10 cellular contexts compared by ENCODE assay signal in genomic region chr1:21668232-21669032, GRCh38. TPM values are rescaled to one million over a fixed set of nuclear protein-coding genes. Genes with fewer than 3 reads are reported as not detected.
DNase-seq lines count a peak whose midpoint lies in the region; ATAC-seq, FAIRE-seq and TF ChIP-seq lines count a peak whose summit lies in the region.
"Had no signal": no experiment of that assay in that cellular context is flagged by ENCODE, and none has a peak within 500 bp of the region (broad histone marks: within the 10 kb centered on the region; RNA-seq: fewer than 3 reads in every experiment).

No MANE protein-coding gene starts in this region.

- H3K4me1 Mint-ChIP-seq in memory B cell = peaks cover 10% of the 10 kb centered on the region

- H3K36me3 ChIP-seq in heart right ventricle (no peaks in the 10 kb centered on the region), bronchial epithelial cell (ENCODE audit: control insufficient read depth, insufficient read depth, low read length) (no peaks in the 10 kb centered on the region), vagina (no peaks in the 10 kb centered on the region), gastrocnemius medialis (no peaks in the 10 kb centered on the region)
- H3K36me3 ChIP-seq: SJSA1 had no signal

- intact Hi-C loops in heart right ventricle (cut with DNase I) = loop anchor here in 3 of 10 donors (10.0 kb wide), 2 partner anchors 414 to 434 kb away; no protein-coding TSS in a partner anchor
- intact Hi-C loops in left ventricle myocardium superior (cut with micrococcal nuclease) = no loop called here
- intact Hi-C loops in vagina (cut with DNase I) = no loop called here
- intact Hi-C loops in gastrocnemius medialis (cut with DNase I; ENCODE audit: low total_unique reads) = no loop called here

- H3K27ac ChIP-seq in heart right ventricle (no peak overlapping the region), vagina (no peak overlapping the region), gastrocnemius medialis (no peak overlapping the region)
- H3K27ac ChIP-seq: SJSA1 had no signal

- no peaks in the 10 kb centered on the region for H3K9me3 ChIP-seq in heart right ventricle
- H3K9me3 ChIP-seq in vagina = no peaks in the 10 kb centered on the region
- no peaks in the 10 kb centered on the region for H3K9me3 ChIP-seq in gastrocnemius medialis
- H3K9me3 ChIP-seq: SJSA1 had no signal

- DNase-seq in heart right ventricle (no peak), left ventricle myocardium superior (no peak), bronchial epithelial cell (ENCODE audit: low read depth) (no peak), memory B cell (ENCODE audit: low spot score in 2 of 2) (no peak), vagina (ENCODE audit: extremely low spot score in 2 of 2) (no peak), gastrocnemius medialis (no peak), NCI-H510A treated with DMSO at 0.1 percent for 48 hours (lab: John Stamatoyannopoulos, UW) (no peak)
- no peak for DNase-seq in activated CD4-positive, alpha-beta T cell treated with anti-CD3 and anti-CD28 coated beads for 4 hours
- DNase-seq: GDM1 had no signal

- WGBS in heart right ventricle, 2 donors = 12 to 18% methylated on average over 34 to 36 of the region's 36 CpGs

- peaks cover 6 to 70% (median 43%) of the 10 kb centered on the region in 7 donors for H3K27me3 ChIP-seq in heart right ventricle
- H3K27me3 ChIP-seq in bronchial epithelial cell (ENCODE audit: control insufficient read depth, insufficient read depth, low read length) = peaks cover 9% of the 10 kb centered on the region
- H3K27me3 ChIP-seq in vagina = peaks cover 5% of the 10 kb centered on the region
- peaks cover 54 to 75% (median 67%) of the 10 kb centered on the region in 3 donors for H3K27me3 ChIP-seq in gastrocnemius medialis

- peak overlapping the region in 9 of 10 donors; percentile 8 to 48 (median 43) for H3K4me3 ChIP-seq in heart right ventricle
- peak overlapping the region; percentile 23 for H3K4me3 ChIP-seq in bronchial epithelial cell (ENCODE audit: low read depth, low read length)
- peak overlapping the region; percentile 29 to 52 for H3K4me3 ChIP-seq in vagina
- peak overlapping the region in 2 of 4 donors; percentile 1 to 32 for H3K4me3 ChIP-seq in gastrocnemius medialis
- H3K4me3 ChIP-seq: SJSA1 had no signal

- FAIRE-seq in bronchial epithelial cell (lab: Jason Lieb, UNC) = no peak

- H3K9me3 Mint-ChIP-seq in memory B cell = no peaks in the 10 kb centered on the region

- in situ Hi-C loops in gastrocnemius medialis (cut with MboI; ENCODE audit: low sequenced_read_pairs in 4 of 4) = loop anchor here in 1 of 4 donors (25.0 kb wide), 1 partner anchor 431 kb away; no protein-coding TSS in a partner anchor

- H3K27me3 Mint-ChIP-seq in memory B cell = peaks cover 18% of the 10 kb centered on the region

- no peaks in the 10 kb centered on the region for H3K36me3 Mint-ChIP-seq in memory B cell

- no peak for TF ChIP-seq CTCF in heart right ventricle (IDR thresholded peaks at IDR 0.05)
- no peak for TF ChIP-seq CTCF in bronchial epithelial cell (IDR thresholded peaks at IDR 0.05; ENCODE audit: insufficient read depth, low read length, severe bottlenecking)
- TF ChIP-seq CTCF in vagina (IDR thresholded peaks at IDR 0.05) = no peak
- no peak for TF ChIP-seq CTCF in gastrocnemius medialis (IDR thresholded peaks at IDR 0.05 in 4 of 5, conservative IDR thresholded peaks at IDR 0.05 in 1 of 5)

- H3K4me1 ChIP-seq in heart right ventricle (peaks cover 18 to 62% (median 58%) of the 10 kb centered on the region in 9 donors), vagina (peaks cover 41% of the 10 kb centered on the region), gastrocnemius medialis (peaks cover 20 to 27% of the 10 kb centered on the region in 2 donors)

- no peak overlapping the region for H3K27ac Mint-ChIP-seq in memory B cell

- H3K4me3 Mint-ChIP-seq in memory B cell = peak overlapping the region; percentile 39

- no peak for TF ChIP-seq POLR2A in vagina (IDR thresholded peaks at IDR 0.05)
- TF ChIP-seq POLR2A in gastrocnemius medialis (IDR thresholded peaks at IDR 0.05) = no peak

- ATAC-seq in heart right ventricle = no peak
- ATAC-seq in left ventricle myocardium superior = no peak
- ATAC-seq in memory B cell (ENCODE audit: low read depth) = no peak
- ATAC-seq in gastrocnemius medialis = no peak

RNA-seq across cellular contexts. Expression of gene RAP1GAP, which starts 0.7 kb away (rescaled TPM):
- 1 to 10 TPM; 2.3 to 5.6 (median 4.0) TPM for total RNA-seq in heart right ventricle
- 1 to 10 TPM in 1 of 2 donors, under 1 TPM in 1; 0.42 to 5.9 TPM for polyA plus RNA-seq in heart right ventricle
- total RNA-seq in left ventricle myocardium superior = 3.4 TPM
- total RNA-seq in bronchial epithelial cell = 1.1 and 2.6 TPM in 2 replicates
- total RNA-seq in vagina = 1.2 TPM
- total RNA-seq in gastrocnemius medialis = under 1 TPM in 2 of 4 donors, not detected in 2; 0.46 to 0.75 TPM
